ENCODE assay signal across 17 cellular contexts in genomic region chr20:48711696-48712464, GRCh38.
DNase-seq lines count a peak whose midpoint lies in the region; ATAC-seq, FAIRE-seq and TF ChIP-seq lines count a peak whose summit lies in the region.
"Had no signal": no experiment of that assay in that cellular context is flagged by ENCODE, and none has a peak within 500 bp of the region (broad histone marks: within the 10 kb centered on the region; RNA-seq: fewer than 3 reads in every experiment).

No MANE protein-coding gene starts in this region.

- no peak overlapping the region for H3K4me3 Mint-ChIP-seq in activated naive CD8-positive, alpha-beta T cell treated with anti-CD3 and anti-CD28 coated beads, Interleukin-2, amount 50 U/mL, for 24 hours
- H3K4me3 Mint-ChIP-seq: CD8-positive, alpha-beta T cell; T-helper 2 cell treated with Interferon-gamma antibody and Interleukin-4, amounts not matched to agents 5 μg/mL and 100 μg/mL, for 36 hours had no signal

- WGBS in sigmoid colon, 2 donors: 91 to 92% methylated on average over 10 of the region's 10 CpGs
- WGBS in thyroid gland, 2 donors: 85 to 91% methylated on average over 10 of the region's 10 CpGs

- in situ Hi-C loops in G401 (cut with HindIII; ENCODE audit: low sequenced_read_pairs): no loop called here

- DNase-seq in GM19239 (ENCODE audit: insufficient read length, low spot score): no peak
- DNase-seq in activated naive CD8-positive, alpha-beta T cell treated with anti-CD3 and anti-CD28 coated beads, Interleukin-2, amount 50 U/mL, for 24 hours: no peak
- DNase-seq in sigmoid colon: peak; percentile 27
- DNase-seq in NCI-H524 treated with DMSO at 0.1 percent for 48 hours (lab: John Stamatoyannopoulos, UW): no peak
- no peak for DNase-seq in G401 (ENCODE audit: low spot score)
- DNase-seq in thyroid gland: no peak
- DNase-seq: activated CD4-positive, alpha-beta T cell treated with anti-CD3 and anti-CD28 coated beads, Interleukin-2, amount 50 U/mL, for 4 hours; activated naive CD4-positive, alpha-beta T cell treated with Interleukin-2 at 50 U/mL for 16 hours; CD8-positive, alpha-beta T cell; left colon; NCI-H1694 treated with DMSO at 0.1 percent for 48 hours; NCI-H82 had no signal

- intact Hi-C loops in sigmoid colon (cut with DNase I) (no loop called here), thyroid gland (cut with DNase I) (no loop called here)

- peak; percentile 53 for FAIRE-seq in GM19239 (lab: Jason Lieb, UNC)

- H3K4me1 Mint-ChIP-seq in activated naive CD8-positive, alpha-beta T cell treated with anti-CD3 and anti-CD28 coated beads, Interleukin-2, amount 50 U/mL, for 24 hours: peaks cover 59% of the 10 kb centered on the region

- TF ChIP-seq EP300 in sigmoid colon (IDR thresholded peaks at IDR 0.05): no peak

- H3K4me1 ChIP-seq in sigmoid colon (peaks cover 0 to 3% (median 0%) of the 10 kb centered on the region in 4 donors), thyroid gland (no peaks in the 10 kb centered on the region)
- H3K4me1 ChIP-seq: right lobe of liver had no signal

- no peak for TF ChIP-seq CTCF in sigmoid colon (IDR thresholded peaks at IDR 0.05)
- no peak for TF ChIP-seq CTCF in thyroid gland (IDR thresholded peaks at IDR 0.05)

- H3K4me3 ChIP-seq in sigmoid colon (no peak overlapping the region), thyroid gland (replicated peaks in 1 of 3) (no peak overlapping the region)
- H3K4me3 ChIP-seq: cardiac muscle cell, right lobe of liver had no signal

- no peaks in the 10 kb centered on the region for H3K27me3 Mint-ChIP-seq in activated naive CD8-positive, alpha-beta T cell treated with anti-CD3 and anti-CD28 coated beads, Interleukin-2, amount 50 U/mL, for 24 hours

- TF ChIP-seq POLR2A in sigmoid colon (IDR thresholded peaks at IDR 0.05) (no peak), thyroid gland (IDR thresholded peaks at IDR 0.05) (no peak)

- H3K27me3 ChIP-seq in sigmoid colon (no peaks in the 10 kb centered on the region), thyroid gland (no peaks in the 10 kb centered on the region)
- H3K27me3 ChIP-seq: cardiac muscle cell, right lobe of liver had no signal

- H3K9me3 Mint-ChIP-seq in activated naive CD8-positive, alpha-beta T cell treated with anti-CD3 and anti-CD28 coated beads, Interleukin-2, amount 50 U/mL, for 24 hours: no peaks in the 10 kb centered on the region
- H3K9me3 Mint-ChIP-seq: T-helper 2 cell treated with Interferon-gamma antibody and Interleukin-4, amounts not matched to agents 5 μg/mL and 100 μg/mL, for 36 hours had no signal

- ATAC-seq in HG03025 (IDR thresholded peaks at IDR 0.05; ENCODE audit: low FRiP score, unreplicated experiment): peak; percentile 20
- no peak for ATAC-seq in activated naive CD8-positive, alpha-beta T cell treated with anti-CD3 and anti-CD28 coated beads, Interleukin-2, amount 50 U/mL, for 24 hours
- ATAC-seq: CD8-positive, alpha-beta T cell had no signal

- H3K36me3 Mint-ChIP-seq in activated naive CD8-positive, alpha-beta T cell treated with anti-CD3 and anti-CD28 coated beads, Interleukin-2, amount 50 U/mL, for 24 hours (ENCODE audit: low read depth): peaks cover 35% of the 10 kb centered on the region

- H3K27ac Mint-ChIP-seq in activated naive CD8-positive, alpha-beta T cell treated with anti-CD3 and anti-CD28 coated beads, Interleukin-2, amount 50 U/mL, for 24 hours: peak overlapping the region; percentile 26
- H3K27ac Mint-ChIP-seq: CD8-positive, alpha-beta T cell; T-helper 2 cell treated with Interferon-gamma antibody and Interleukin-4, amounts not matched to agents 5 μg/mL and 100 μg/mL, for 36 hours had no signal

- H3K27ac ChIP-seq in sigmoid colon (no peak overlapping the region), thyroid gland (no peak overlapping the region)
- H3K27ac ChIP-seq: cardiac muscle cell, KMS-11, right lobe of liver had no signal

- H3K36me3 ChIP-seq in sigmoid colon (no peaks in the 10 kb centered on the region), thyroid gland (no peaks in the 10 kb centered on the region)
- H3K36me3 ChIP-seq: cardiac muscle cell had no signal

- H3K9me3 ChIP-seq in sigmoid colon (no peaks in the 10 kb centered on the region), thyroid gland (no peaks in the 10 kb centered on the region)
- H3K9me3 ChIP-seq: right lobe of liver had no signal
